Comparison of ENCODE assay signal across 40 cellular contexts in the genomic region with DNA sequence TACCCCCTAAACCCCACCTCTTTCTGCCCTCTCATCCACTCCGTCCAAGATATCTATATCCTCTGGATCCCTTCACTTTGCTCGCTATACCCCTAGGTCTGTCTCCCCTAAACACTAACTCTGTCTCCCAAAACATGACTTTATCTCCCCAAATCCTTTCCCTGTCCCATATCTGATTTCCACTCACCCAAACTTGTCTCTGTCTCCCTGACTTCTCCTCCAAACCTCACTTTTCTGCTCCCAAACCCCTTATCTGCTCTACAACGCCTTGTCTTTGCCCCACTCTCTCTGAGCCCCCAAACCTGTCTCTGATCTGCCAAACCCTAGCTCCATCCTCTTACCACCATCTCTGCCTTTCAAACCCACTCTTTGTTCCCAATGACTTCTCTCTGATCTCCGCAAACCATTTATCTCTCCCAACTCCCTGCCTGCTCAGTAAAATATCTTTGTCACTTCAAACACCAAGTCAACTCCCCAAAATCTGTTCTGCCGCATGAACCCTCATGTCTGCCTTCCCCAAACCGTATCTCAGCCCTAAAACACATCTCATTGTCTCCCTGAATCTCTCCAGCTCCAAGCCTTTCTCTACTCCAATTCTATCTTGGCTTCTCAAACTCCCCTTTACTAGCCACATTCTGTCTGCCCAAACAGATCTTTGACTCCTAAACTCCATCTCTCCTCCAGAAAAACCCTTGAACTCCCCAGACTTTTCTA. TPM values are rescaled to one million over a fixed set of nuclear protein-coding genes. Genes with fewer than 3 reads are reported as not detected.
"Had no signal": no experiment of that assay in that cellular context is flagged by ENCODE, and none has a peak within 500 bp of the region (broad histone marks: within the 10 kb centered on the region; RNA-seq: fewer than 3 reads in every experiment).

No MANE protein-coding gene starts in this region.

- H3K4me3 Mint-ChIP-seq: activated B cell treated with CpG ODN at 0.5 μM for 24 hours; activated CD4-positive, alpha-beta memory T cell treated with anti-CD3 and anti-CD28 coated beads for 36 hours; activated CD4-positive, alpha-beta T cell treated with anti-CD3 and anti-CD28 coated beads, Interleukin-2, amount 10 ng/mL, durations not matched to agents 24 days and 14 days; activated CD8-positive, alpha-beta T cell treated with anti-CD3 and anti-CD28 coated beads for 36 hours; activated naive CD4-positive, alpha-beta T cell treated with anti-CD3 and anti-CD28 coated beads, Interleukin-2, amount 10 ng/mL, durations not matched to agents 7 days and 5 days; activated naive CD4-positive, alpha-beta T cell treated with anti-CD3 and anti-CD28 coated beads, Interleukin-2, amount 50 U/mL, for 24 hours; activated naive CD8-positive, alpha-beta T cell; activated naive CD8-positive, alpha-beta T cell treated with anti-CD3 and anti-CD28 coated beads, Interleukin-2, amount 50 U/mL, for 24 hours; activated T-cell treated with anti-CD3 and anti-CD28 coated beads, Interleukin-2, amount 50 U/mL, for 4 hours; activated T-cell treated with anti-CD3 and anti-CD28 coated beads, Interleukin-2, amount 50 U/mL, for 72 hours; activated T-helper 1 cell treated with anti-CD3 and anti-CD28 coated beads, Interleukin-12 subunit alpha, Interleukin-12 subunit beta, Interleukin-2, Interleukin-4 antibody, amounts not matched to agents 30 ng/mL and 10 ng/mL and 1 ng/mL, durations not matched to agents 14 hours and 24 hours and 36 hours; brain; central memory CD8-positive, alpha-beta T cell; T-helper 1 cell treated with Interleukin-12 subunit alpha and Interleukin-12 subunit beta and Interleukin-4 antibody, amounts not matched to agents 30 μg/mL and 1 μg/mL, for 36 hours; T-helper 2 cell treated with Interferon-gamma antibody and Interleukin-4, amounts not matched to agents 5 μg/mL and 100 μg/mL, for 36 hours had no signal

- H3K9me3 Mint-ChIP-seq: activated B cell treated with CpG ODN at 0.5 μM for 24 hours; activated CD4-positive, alpha-beta memory T cell treated with anti-CD3 and anti-CD28 coated beads for 36 hours; activated CD4-positive, alpha-beta T cell treated with anti-CD3 and anti-CD28 coated beads, Interleukin-2, amount 10 ng/mL, durations not matched to agents 24 days and 14 days; activated CD8-positive, alpha-beta T cell treated with anti-CD3 and anti-CD28 coated beads for 36 hours; activated naive CD4-positive, alpha-beta T cell treated with anti-CD3 and anti-CD28 coated beads, Interleukin-2, amount 10 ng/mL, durations not matched to agents 7 days and 5 days; activated naive CD4-positive, alpha-beta T cell treated with anti-CD3 and anti-CD28 coated beads, Interleukin-2, amount 50 U/mL, for 24 hours; activated naive CD8-positive, alpha-beta T cell treated with anti-CD3 and anti-CD28 coated beads, Interleukin-2, amount 50 U/mL, for 24 hours; activated T-cell treated with anti-CD3 and anti-CD28 coated beads, Interleukin-2, amount 50 U/mL, for 4 hours; activated T-cell treated with anti-CD3 and anti-CD28 coated beads, Interleukin-2, amount 50 U/mL, for 72 hours; activated T-helper 1 cell treated with anti-CD3 and anti-CD28 coated beads, Interleukin-12 subunit alpha, Interleukin-12 subunit beta, Interleukin-2, Interleukin-4 antibody, amounts not matched to agents 30 ng/mL and 10 ng/mL and 1 ng/mL, durations not matched to agents 14 hours and 24 hours and 36 hours; activated T-helper 2 cell treated with anti-CD3 and anti-CD28 coated beads, Interferon-gamma antibody, Interleukin-2, Interleukin-4, amounts not matched to agents 10 μg/mL and 5 μg/mL and 100 μg/mL, durations not matched to agents 14 hours and 24 hours and 36 hours; central memory CD8-positive, alpha-beta T cell; T-helper 1 cell treated with Interleukin-12 subunit alpha and Interleukin-12 subunit beta and Interleukin-4 antibody, amounts not matched to agents 30 μg/mL and 1 μg/mL, for 36 hours; T-helper 2 cell treated with Interferon-gamma antibody and Interleukin-4, amounts not matched to agents 5 μg/mL and 100 μg/mL, for 36 hours had no signal

- H3K4me3 ChIP-seq: ascending aorta, cardiac muscle cell had no signal

- H3K27ac ChIP-seq: ascending aorta, cardiac muscle cell, VCaP had no signal

- H3K36me3 ChIP-seq: ascending aorta, cardiac muscle cell had no signal

- H3K27me3 ChIP-seq: ascending aorta, cardiac muscle cell had no signal

- H3K27ac Mint-ChIP-seq: activated B cell treated with CpG ODN at 0.5 μM for 24 hours; activated CD4-positive, alpha-beta memory T cell treated with anti-CD3 and anti-CD28 coated beads for 36 hours; activated CD4-positive, alpha-beta T cell treated with anti-CD3 and anti-CD28 coated beads, Interleukin-2, amount 10 ng/mL, durations not matched to agents 24 days and 14 days; activated CD8-positive, alpha-beta T cell treated with anti-CD3 and anti-CD28 coated beads for 36 hours; activated naive CD4-positive, alpha-beta T cell treated with anti-CD3 and anti-CD28 coated beads, Interleukin-2, amount 10 ng/mL, durations not matched to agents 7 days and 5 days; activated naive CD4-positive, alpha-beta T cell treated with anti-CD3 and anti-CD28 coated beads, Interleukin-2, amount 50 U/mL, for 24 hours; activated naive CD8-positive, alpha-beta T cell; activated naive CD8-positive, alpha-beta T cell treated with anti-CD3 and anti-CD28 coated beads, Interleukin-2, amount 50 U/mL, for 24 hours; activated T-cell treated with anti-CD3 and anti-CD28 coated beads, Interleukin-2, amount 50 U/mL, for 72 hours; activated T-helper 1 cell treated with anti-CD3 and anti-CD28 coated beads, Interleukin-12 subunit alpha, Interleukin-12 subunit beta, Interleukin-2, Interleukin-4 antibody, amounts not matched to agents 30 ng/mL and 10 ng/mL and 1 ng/mL, durations not matched to agents 14 hours and 24 hours and 36 hours; activated T-helper 2 cell treated with anti-CD3 and anti-CD28 coated beads, Interferon-gamma antibody, Interleukin-2, Interleukin-4, amounts not matched to agents 10 μg/mL and 5 μg/mL and 100 μg/mL, durations not matched to agents 14 hours and 24 hours and 36 hours; brain; T-helper 1 cell treated with Interleukin-12 subunit alpha and Interleukin-12 subunit beta and Interleukin-4 antibody, amounts not matched to agents 30 μg/mL and 1 μg/mL, for 36 hours; T-helper 2 cell treated with Interferon-gamma antibody and Interleukin-4, amounts not matched to agents 5 μg/mL and 100 μg/mL, for 36 hours had no signal

- H3K36me3 Mint-ChIP-seq: activated CD4-positive, alpha-beta memory T cell treated with anti-CD3 and anti-CD28 coated beads for 36 hours; activated naive CD4-positive, alpha-beta T cell treated with anti-CD3 and anti-CD28 coated beads, Interleukin-2, amount 10 ng/mL, durations not matched to agents 7 days and 5 days; activated naive CD4-positive, alpha-beta T cell treated with anti-CD3 and anti-CD28 coated beads, Interleukin-2, amount 50 U/mL, for 24 hours; activated naive CD8-positive, alpha-beta T cell; brain had no signal

- H3K4me1 ChIP-seq: ascending aorta had no signal

- H3K4me1 Mint-ChIP-seq: activated B cell treated with CpG ODN at 0.5 μM for 24 hours, brain had no signal

- H3K9me3 ChIP-seq: ascending aorta had no signal

- DNase-seq: activated B cell treated with CpG ODN at 0.5 μM for 24 hours; activated CD4-positive, alpha-beta memory T cell treated with anti-CD3 and anti-CD28 coated beads for 36 hours; activated CD4-positive, alpha-beta T cell treated with anti-CD3 and anti-CD28 coated beads for 4 hours; activated CD4-positive, alpha-beta T cell treated with anti-CD3 and anti-CD28 coated beads, Interleukin-2, amount 10 ng/mL, durations not matched to agents 24 days and 14 days; activated CD4-positive, alpha-beta T cell treated with anti-CD3 and anti-CD28 coated beads, Interleukin-2, amount 50 U/mL, for 1 hour; activated CD4-positive, alpha-beta T cell treated with anti-CD3 and anti-CD28 coated beads, Interleukin-2, amount 50 U/mL, for 4 hours; activated CD4-positive, CD25-positive, alpha-beta regulatory T cell treated with anti-CD3 and anti-CD28 coated beads, Interleukin-2, amount 50 U/mL, for 72 hours; activated CD8-positive, alpha-beta memory T cell treated with anti-CD3 and anti-CD28 coated beads, Interleukin-2, amount 50 U/mL, for 4 hours; activated CD8-positive, alpha-beta T cell treated with anti-CD3 and anti-CD28 coated beads for 36 hours; activated effector memory CD4-positive, alpha-beta T cell treated with Interleukin-2 at 50 U/mL for 16 hours; activated gamma-delta T cell; activated naive CD4-positive, alpha-beta T cell treated with anti-CD3 and anti-CD28 coated beads, Interleukin-2, amount 10 ng/mL, durations not matched to agents 7 days and 5 days; activated naive CD4-positive, alpha-beta T cell treated with Interleukin-2 at 50 U/mL for 16 hours; activated naive CD8-positive, alpha-beta T cell treated with anti-CD3 and anti-CD28 coated beads, Interleukin-2, amount 50 U/mL, for 24 hours; activated T-cell treated with anti-CD3 and anti-CD28 coated beads for 4 hours; activated T-cell treated with anti-CD3 and anti-CD28 coated beads, Interleukin-2, amount 50 U/mL, for 1 hour; activated T-cell treated with anti-CD3 and anti-CD28 coated beads, Interleukin-2, amount 50 U/mL, for 4 hours; activated T-cell treated with anti-CD3 and anti-CD28 coated beads, Interleukin-2, amount 50 U/mL, for 72 hours; amygdala; anterior cingulate cortex; caudate nucleus; cerebellar nuclear complex; SW 1271; T-helper 1 cell; T-helper 2 cell; T-helper 9 cell had no signal

- H3K27me3 Mint-ChIP-seq: activated CD4-positive, alpha-beta memory T cell treated with anti-CD3 and anti-CD28 coated beads for 36 hours; activated CD8-positive, alpha-beta T cell treated with anti-CD3 and anti-CD28 coated beads for 36 hours; activated naive CD4-positive, alpha-beta T cell treated with anti-CD3 and anti-CD28 coated beads, Interleukin-2, amount 50 U/mL, for 24 hours; activated naive CD8-positive, alpha-beta T cell had no signal

- ATAC-seq: activated CD8-positive, alpha-beta T cell treated with anti-CD3 and anti-CD28 coated beads for 36 hours; activated naive CD8-positive, alpha-beta T cell treated with anti-CD3 and anti-CD28 coated beads, Interleukin-2, amount 50 U/mL, for 24 hours; activated T-cell treated with anti-CD3 and anti-CD28 coated beads, Interleukin-2, amount 50 U/mL, for 4 hours; activated T-cell treated with anti-CD3 and anti-CD28 coated beads, Interleukin-2, amount 50 U/mL, for 72 hours had no signal

RNA-seq across cellular contexts. Expression of gene GATA1, which starts 0.6 kb away (rescaled TPM):
- total RNA-seq: activated B cell treated with CpG ODN at 0.5 μM for 24 hours; activated CD4-positive, alpha-beta memory T cell treated with anti-CD3 and anti-CD28 coated beads for 36 hours; activated CD4-positive, alpha-beta T cell treated with anti-CD3 and anti-CD28 coated beads, Interleukin-2, amount 10 ng/mL, durations not matched to agents 24 days and 14 days; activated CD8-positive, alpha-beta memory T cell treated with anti-CD3 and anti-CD28 coated beads for 36 hours; activated CD8-positive, alpha-beta T cell treated with anti-CD3 and anti-CD28 coated beads for 36 hours; activated T-helper 1 cell treated with anti-CD3 and anti-CD28 coated beads, Interleukin-12 subunit alpha, Interleukin-12 subunit beta, Interleukin-2, Interleukin-4 antibody, amounts not matched to agents 30 ng/mL and 10 ng/mL and 1 ng/mL, durations not matched to agents 14 hours and 24 hours and 36 hours; activated T-helper 2 cell treated with anti-CD3 and anti-CD28 coated beads, Interferon-gamma antibody, Interleukin-2, Interleukin-4, amounts not matched to agents 10 μg/mL and 5 μg/mL and 100 μg/mL, durations not matched to agents 14 hours and 24 hours and 36 hours; ascending aorta; bronchial epithelial cell; cardiac muscle cell had no signal

RNA-seq across cellular contexts. Expression of gene GLOD5, which starts 25.4 kb away (rescaled TPM):
- total RNA-seq: activated B cell treated with CpG ODN at 0.5 μM for 24 hours; activated CD4-positive, alpha-beta memory T cell treated with anti-CD3 and anti-CD28 coated beads for 36 hours; activated CD4-positive, alpha-beta T cell treated with anti-CD3 and anti-CD28 coated beads, Interleukin-2, amount 10 ng/mL, durations not matched to agents 24 days and 14 days; activated CD8-positive, alpha-beta memory T cell treated with anti-CD3 and anti-CD28 coated beads for 36 hours; activated CD8-positive, alpha-beta T cell treated with anti-CD3 and anti-CD28 coated beads for 36 hours; activated T-cell treated with anti-CD3 and anti-CD28 coated beads, Interleukin-2, amount 50 U/mL, for 4 hours; activated T-cell treated with anti-CD3 and anti-CD28 coated beads, Interleukin-2, amount 50 U/mL, for 72 hours; activated T-helper 1 cell treated with anti-CD3 and anti-CD28 coated beads, Interleukin-12 subunit alpha, Interleukin-12 subunit beta, Interleukin-2, Interleukin-4 antibody, amounts not matched to agents 30 ng/mL and 10 ng/mL and 1 ng/mL, durations not matched to agents 14 hours and 24 hours and 36 hours; activated T-helper 2 cell treated with anti-CD3 and anti-CD28 coated beads, Interferon-gamma antibody, Interleukin-2, Interleukin-4, amounts not matched to agents 10 μg/mL and 5 μg/mL and 100 μg/mL, durations not matched to agents 14 hours and 24 hours and 36 hours; ascending aorta; bronchial epithelial cell; cardiac muscle cell had no signal
- polyA plus RNA-seq: cardiac muscle cell had no signal

RNA-seq across cellular contexts. Expression of gene ERAS, which starts 39.3 kb away (rescaled TPM):
- total RNA-seq: activated B cell treated with CpG ODN at 0.5 μM for 24 hours; activated CD4-positive, alpha-beta memory T cell treated with anti-CD3 and anti-CD28 coated beads for 36 hours; activated CD4-positive, alpha-beta T cell treated with anti-CD3 and anti-CD28 coated beads, Interleukin-2, amount 10 ng/mL, durations not matched to agents 24 days and 14 days; activated CD8-positive, alpha-beta T cell treated with anti-CD3 and anti-CD28 coated beads for 36 hours; activated T-helper 1 cell treated with anti-CD3 and anti-CD28 coated beads, Interleukin-12 subunit alpha, Interleukin-12 subunit beta, Interleukin-2, Interleukin-4 antibody, amounts not matched to agents 30 ng/mL and 10 ng/mL and 1 ng/mL, durations not matched to agents 14 hours and 24 hours and 36 hours; activated T-helper 2 cell treated with anti-CD3 and anti-CD28 coated beads, Interferon-gamma antibody, Interleukin-2, Interleukin-4, amounts not matched to agents 10 μg/mL and 5 μg/mL and 100 μg/mL, durations not matched to agents 14 hours and 24 hours and 36 hours; ascending aorta; bronchial epithelial cell; cardiac muscle cell had no signal
- polyA plus RNA-seq: adipose tissue had no signal

RNA-seq across cellular contexts. Expression of gene PCSK1N, which starts 48.4 kb away (rescaled TPM):
- total RNA-seq: activated B cell treated with CpG ODN at 0.5 μM for 24 hours, ascending aorta had no signal
